ENCODE assay signal across 1 cellular context in genomic region chr21:44306926-44307687, GRCh38.
TF ChIP-seq lines count a peak whose summit lies in the region.

No MANE protein-coding gene starts in this region.

TF ChIP-seq in H1, 55 proteins besides CTCF, POLR2A, EP300 and RAD21:
- TF ChIP-seq SIN3A (conservative IDR thresholded peaks at IDR 0.05 in 1 of 2, IDR thresholded peaks at IDR 0.05 in 1 of 2; ENCODE audit: low read depth in 1 of 2, low read length in 2 of 2), result no peak
- no peak for TF ChIP-seq NRF1 (IDR thresholded peaks at IDR 0.05; ENCODE audit: low read depth, low read length)
- TF ChIP-seq SP2 (IDR thresholded peaks at IDR 0.05; ENCODE audit: low read length), result no peak
- TF ChIP-seq TEAD4 (IDR thresholded peaks at IDR 0.05; ENCODE audit: low read depth, low read length), result peak; percentile 30; the same call in 1 of the 2 replicates
